In genomic region chr11:35477871-35478270, GRCh38 we compare ENCODE assay signal across 21 cellular contexts. TPM values are rescaled to one million over a fixed set of nuclear protein-coding genes. Genes with fewer than 3 reads are reported as not detected.
DNase-seq lines count a peak whose midpoint lies in the region; ATAC-seq and TF ChIP-seq lines count a peak whose summit lies in the region.
"Had no signal": no experiment of that assay in that cellular context is flagged by ENCODE, and none has a peak within 500 bp of the region (broad histone marks: within the 10 kb centered on the region; RNA-seq: fewer than 3 reads in every experiment).

No MANE protein-coding gene starts in this region.

- no peaks in the 10 kb centered on the region for H4K20me1 ChIP-seq in GM23248 (ENCODE audit: insufficient read depth)

- peak; percentile 72 for DNase-seq in NCI-H82 (lab: John Stamatoyannopoulos, UW)
- peak; percentile 28 for DNase-seq in iPS DF 19.7 (ENCODE audit: low read depth, low spot score)
- peak; percentile 36 for DNase-seq in occipital lobe (lab: John Stamatoyannopoulos, UW)
- no peak for DNase-seq in NCI-H1436 treated with DMSO at 0.1 percent for 48 hours (lab: John Stamatoyannopoulos, UW)
- no peak for DNase-seq in GM23248
- DNase-seq: activated B cell treated with CpG ODN at 0.5 μM for 24 hours; activated CD4-positive, alpha-beta memory T cell treated with anti-CD3 and anti-CD28 coated beads, Interleukin-2, amount 10 ng/mL, durations not matched to agents 7 days and 5 days; adrenal gland; CD4-positive, alpha-beta memory T cell; DMS79; Kasumi-1; left ventricle myocardium superior; mucosa of descending colon; NCI-H2081; NCI-H510A treated with DMSO at 0.1 percent for 48 hours; psoas muscle; T-helper 9 cell had no signal

- no peak overlapping the region for H2AFZ ChIP-seq in GM23248

- H3K27me3 ChIP-seq in HUES48 (ENCODE audit: control insufficient read depth, insufficient read depth, low read length) (no peaks in the 10 kb centered on the region), GM23248 (replicated peaks; ENCODE audit: insufficient read depth) (no peaks in the 10 kb centered on the region)
- H3K27me3 ChIP-seq: adrenal gland, suprapubic skin had no signal

- H3K9me2 ChIP-seq in GM23248 (ENCODE audit: insufficient read depth) = no peaks in the 10 kb centered on the region

- in situ Hi-C loops in GM23248 (cut with MboI) = no loop called here

- peaks cover 7% of the 10 kb centered on the region for H3F3A ChIP-seq in GM23248 (ENCODE audit: insufficient read depth)

- H3K36me3 ChIP-seq in HUES48 (ENCODE audit: control insufficient read depth, insufficient read depth, low read length) (no peaks in the 10 kb centered on the region), GM23248 (ENCODE audit: low read depth) (peaks cover 12% of the 10 kb centered on the region; the same call in 1 of the 2 replicates)
- H3K36me3 ChIP-seq: adrenal gland, suprapubic skin had no signal

- H3K4me3 ChIP-seq in HUES48 (ENCODE audit: low read depth, low read length) = peak overlapping the region; percentile 27
- no peak overlapping the region for H3K4me3 ChIP-seq in GM23248
- H3K4me3 ChIP-seq: adrenal gland, GM12878, mucosa of descending colon, psoas muscle, suprapubic skin had no signal

- H3K27ac ChIP-seq in HUES48 (ENCODE audit: low read depth, low read length) (no peak overlapping the region), GM23248 (no peak overlapping the region)
- H3K27ac ChIP-seq: adrenal gland, psoas muscle, suprapubic skin had no signal

- no peaks in the 10 kb centered on the region; the same call in 1 of the 2 replicates for H3K79me2 ChIP-seq in GM23248 (ENCODE audit: insufficient read depth)

- H3K9ac ChIP-seq in HUES48 (ENCODE audit: low read depth, low read length) (no peak overlapping the region), GM23248 (no peak overlapping the region)

- WGBS in GM23248 (ENCODE audit: low coverage in 1 of 2, low lambda C conversion rate in 2 of 2, missing lambda C conversion rate in 2 of 2), 2 experiments = 84 to 95% methylated on average over 5 of the region's 5 CpGs

- no peak for ATAC-seq in SK-N-SH treated with all-trans-retinoic acid at 6 μM for 48 hours
- ATAC-seq: GM12878, psoas muscle had no signal

- no peak overlapping the region for H3K4me2 ChIP-seq in GM23248 (ENCODE audit: unreplicated experiment)

- H3K9me3 ChIP-seq in HUES48 (ENCODE audit: control insufficient read depth, insufficient read depth, low read length) (peaks cover 5% of the 10 kb centered on the region; the same call in 1 of the 2 replicates), GM23248 (ENCODE audit: low read depth) (no peaks in the 10 kb centered on the region)
- H3K9me3 ChIP-seq: adrenal gland, mucosa of descending colon, psoas muscle, suprapubic skin had no signal

- H3K4me1 ChIP-seq in HUES48 (ENCODE audit: control insufficient read depth, insufficient read depth, low read length) = peaks cover 17% of the 10 kb centered on the region
- H3K4me1 ChIP-seq in GM23248 (ENCODE audit: insufficient read depth) = peaks cover 1% of the 10 kb centered on the region; the same call in 1 of the 2 replicates
- H3K4me1 ChIP-seq: psoas muscle, suprapubic skin had no signal

TF ChIP-seq in SK-N-SH treated with all-trans-retinoic acid at 6 μM for 48 hours, 23 proteins besides CTCF, POLR2A, EP300 and RAD21:
- TF ChIP-seq TOX (CRISPR knock-in tag; IDR thresholded peaks at IDR 0.05; ENCODE audit: borderline replicate concordance) = no peak
- TF ChIP-seq PPARA (CRISPR knock-in tag; IDR thresholded peaks at IDR 0.05; ENCODE audit: borderline replicate concordance) = no peak
- TF ChIP-seq ZNF70 (CRISPR knock-in tag; IDR thresholded peaks at IDR 0.05) = no peak
- TF ChIP-seq CSDC2 (CRISPR knock-in tag; IDR thresholded peaks at IDR 0.05) = no peak

RNA-seq across cellular contexts. Expression of gene PAMR1, which starts 47.5 kb away (rescaled TPM):
- 3.0 TPM for total RNA-seq in occipital lobe
- 141 and 151 TPM in 2 replicates for total RNA-seq in GM23248 (2014; rRNA removed; shearing (Covaris generic))
- polyA plus RNA-seq in GM23248 (2016; fragmentation: Nextera tagmentation; extraction: Ambion mirVana) = 119 and 120 TPM in 2 replicates
- total RNA-seq: activated B cell treated with CpG ODN at 0.5 μM for 24 hours; activated CD4-positive, alpha-beta memory T cell treated with anti-CD3 and anti-CD28 coated beads, Interleukin-2, amount 10 ng/mL, durations not matched to agents 7 days and 5 days; CD4-positive, alpha-beta memory T cell; GM12878 had no signal
- polyA plus RNA-seq: CD4-positive, alpha-beta memory T cell had no signal

RNA-seq across cellular contexts. Expression of gene SLC1A2, which starts 58.5 kb away (rescaled TPM):
- 228 TPM for total RNA-seq in occipital lobe
- total RNA-seq in GM23248 (2014; rRNA removed; shearing (Covaris generic)) = 1.2 and 1.5 TPM in 2 replicates
- 0.49 and 0.88 TPM in 2 replicates for polyA plus RNA-seq in GM23248 (2016; fragmentation: Nextera tagmentation; extraction: Ambion mirVana)
- total RNA-seq: activated B cell treated with CpG ODN at 0.5 μM for 24 hours; activated CD4-positive, alpha-beta memory T cell treated with anti-CD3 and anti-CD28 coated beads, Interleukin-2, amount 10 ng/mL, durations not matched to agents 7 days and 5 days had no signal

Comparison
In these comparisons a context has a peak if more than half of its experiments do, and no peak if none do; other contexts are left out.
1. DNase-seq: peak in NCI-H82 (single experiment), iPS DF 19.7 (single experiment) and occipital lobe (single experiment); none in NCI-H1436 treated with DMSO at 0.1 percent for 48 hours (single experiment) and GM23248 (single experiment).
2. RNA of gene PAMR1, which starts 47.5 kb away (total RNA-seq): 141 to 151 TPM in GM23248; 3.0 TPM in occipital lobe (single experiment); every median in the first group is over 10 times any median in the second.
3. RNA of gene SLC1A2, which starts 58.5 kb away (total RNA-seq): 228 TPM in occipital lobe (single experiment); 1.2 to 1.5 TPM in GM23248; every median in the first group is over 10 times any median in the second.